7 cellular contexts compared by ENCODE assay signal in genomic region chr14:73634333-73634833, GRCh38. TPM values are rescaled to one million over a fixed set of nuclear protein-coding genes. Genes with fewer than 3 reads are reported as not detected.
DNase-seq lines count a peak whose midpoint lies in the region; ATAC-seq and TF ChIP-seq lines count a peak whose summit lies in the region.

No MANE protein-coding gene starts in this region.

- peaks cover 0 to 13% (median 4%) of the 10 kb centered on the region in 4 donors for H3K4me1 ChIP-seq in tibial artery

- H3K27ac ChIP-seq in tibial artery = peak overlapping the region; percentile 61 to 63

- no peaks in the 10 kb centered on the region for H3K9me3 ChIP-seq in tibial artery

- DNase-seq in NCI-H510A (lab: John Stamatoyannopoulos, UW) (peak; percentile 15), dermis microvascular lymphatic vessel endothelial cell (ENCODE audit: low read depth in 2 of 2) (peak; percentile 26 to 54), medulla oblongata (ENCODE audit: extremely low spot score) (peak; percentile 26), tibial artery (no peak)

- no peaks in the 10 kb centered on the region for H3K27me3 ChIP-seq in tibial artery

- ATAC-seq in GM18517 (IDR thresholded peaks at IDR 0.05; ENCODE audit: unreplicated experiment) (peak; percentile 11), HG02970 (IDR thresholded peaks at IDR 0.05; ENCODE audit: low FRiP score, unreplicated experiment) (no peak), HG03196 (IDR thresholded peaks at IDR 0.05; ENCODE audit: unreplicated experiment) (no peak)

- intact Hi-C loops in tibial artery (cut with DNase I; ENCODE audit: low total_unique reads) = loop anchor here (2.0 kb wide), 1 partner anchor 126 kb away; no protein-coding TSS in a partner anchor

- H3K36me3 ChIP-seq in tibial artery = no peaks in the 10 kb centered on the region

- H3K4me3 ChIP-seq in tibial artery = peak overlapping the region; percentile 55 to 78

- peak; percentile 18 to 34 for TF ChIP-seq CTCF in tibial artery (IDR thresholded peaks at IDR 0.05)

RNA-seq across cellular contexts. Expression of gene DNAL1, which starts 10.4 kb away (rescaled TPM):
- 4.7 and 5.1 TPM in 2 replicates for total RNA-seq in dermis microvascular lymphatic vessel endothelial cell

RNA-seq across cellular contexts. Expression of gene ACOT6, which starts 22.1 kb away (rescaled TPM):
- total RNA-seq in dermis microvascular lymphatic vessel endothelial cell = not detected in 2 replicates

RNA-seq across cellular contexts. Expression of gene ACOT4, which starts 42.7 kb away (rescaled TPM):
- total RNA-seq in dermis microvascular lymphatic vessel endothelial cell = 0.13 and 0.26 TPM in 2 replicates

Comparison
In these comparisons a context has a peak if more than half of its experiments do, and no peak if none do; other contexts are left out.
1. DNase-seq: peak in NCI-H510A (single experiment), dermis microvascular lymphatic vessel endothelial cell (2 of 2) and medulla oblongata (single experiment); none in tibial artery (0 of 2).